Comparison of ENCODE assay signal across 9 cellular contexts in genomic region chr18:77099501-77100370, GRCh38. TPM values are rescaled to one million over a fixed set of nuclear protein-coding genes. Genes with fewer than 3 reads are reported as not detected.
DNase-seq lines count a peak whose midpoint lies in the region; ATAC-seq and TF ChIP-seq lines count a peak whose summit lies in the region.
"Had no signal": no experiment of that assay in that cellular context is flagged by ENCODE, and none has a peak within 500 bp of the region (broad histone marks: within the 10 kb centered on the region; RNA-seq: fewer than 3 reads in every experiment).

No MANE protein-coding gene starts in this region.

- ATAC-seq in HG02642 (IDR thresholded peaks at IDR 0.05; ENCODE audit: poor library complexity, unreplicated experiment) (peak; percentile 29), mucosa of descending colon (peak; percentile 41), body of pancreas (no peak)

- WGBS in body of pancreas, 2 donors, result 84 to 86% methylated on average over 14 to 20 of the region's 21 CpGs

- H3K27ac ChIP-seq in DOHH2 (ENCODE audit: low read depth, low read length) (peak overlapping the region; percentile 63), body of pancreas (no peak overlapping the region)

- H3K79me2 ChIP-seq in DOHH2 (ENCODE audit: control insufficient read depth, low read length), result peaks cover 17% of the 10 kb centered on the region

- H3K4me3 ChIP-seq in DOHH2 (ENCODE audit: low read length) (peak overlapping the region; percentile 62), mucosa of descending colon (no peak overlapping the region), body of pancreas (no peak overlapping the region)

- no peak for TF ChIP-seq POLR2A in body of pancreas (IDR thresholded peaks at IDR 0.05)

- H3K9me2 ChIP-seq in DOHH2 (replicated peaks; ENCODE audit: control insufficient read depth, low read length), result no peaks in the 10 kb centered on the region

- H3K36me3 ChIP-seq in DOHH2 (ENCODE audit: control insufficient read depth, low read length) (peaks cover 62% of the 10 kb centered on the region), mucosa of descending colon (ENCODE audit: low read depth) (no peaks in the 10 kb centered on the region), body of pancreas (replicated peaks in 1 of 2; ENCODE audit: insufficient read depth in 1 of 2, low read depth in 2 of 2) (peaks cover 0 to 2% of the 10 kb centered on the region in 2 donors)

- TF ChIP-seq CTCF in DOHH2 (IDR thresholded peaks at IDR 0.05; ENCODE audit: low read depth, low read length, poor library complexity, severe bottlenecking), result no peak
- no peak for TF ChIP-seq CTCF in mucosa of descending colon (IDR thresholded peaks at IDR 0.05)
- TF ChIP-seq CTCF in body of pancreas (IDR thresholded peaks at IDR 0.05), result no peak

- H3F3A ChIP-seq in DOHH2 (ENCODE audit: control insufficient read depth, insufficient read depth), result peaks cover 17% of the 10 kb centered on the region

- peak overlapping the region; percentile 81 for H3K4me2 ChIP-seq in DOHH2 (ENCODE audit: low read length)

- H3K27me3 ChIP-seq in DOHH2 (ENCODE audit: control insufficient read depth, low read length), result no peaks in the 10 kb centered on the region
- no peaks in the 10 kb centered on the region for H3K27me3 ChIP-seq in body of pancreas

- peak; percentile 70 for DNase-seq in activated CD8-positive, alpha-beta memory T cell treated with anti-CD3 and anti-CD28 coated beads, Interleukin-2, amount 50 U/mL, for 48 hours
- no peak for DNase-seq in mucosa of descending colon
- DNase-seq in NCI-H526 treated with DMSO at 0.1 percent for 48 hours (lab: John Stamatoyannopoulos, UW), result no peak
- DNase-seq in body of pancreas, result no peak
- DNase-seq in NCI-H2107 treated with DMSO at 0.1 percent for 48 hours (lab: John Stamatoyannopoulos, UW; ENCODE audit: unreplicated experiment), result no peak
- no peak for DNase-seq in amygdala (lab: John Stamatoyannopoulos, UW)
- DNase-seq: SIG-M5 had no signal

- H3K9me3 ChIP-seq in DOHH2 (ENCODE audit: control insufficient read depth, insufficient read depth, low read length), result no peaks in the 10 kb centered on the region
- H3K9me3 ChIP-seq in mucosa of descending colon, result no peaks in the 10 kb centered on the region
- no peaks in the 10 kb centered on the region for H3K9me3 ChIP-seq in body of pancreas

- intact Hi-C loops in mucosa of descending colon (cut with DNase I, micrococcal nuclease), result no loop called here
- intact Hi-C loops in body of pancreas (cut with DNase I), result no loop called here

- H4K20me1 ChIP-seq in DOHH2 (ENCODE audit: control insufficient read depth, insufficient read depth, low read depth, low read length), result peaks cover 6% of the 10 kb centered on the region

- H3K4me1 ChIP-seq in DOHH2 (ENCODE audit: control insufficient read depth, low read length), result peaks cover 78% of the 10 kb centered on the region
- peaks cover 13% of the 10 kb centered on the region for H3K4me1 ChIP-seq in mucosa of descending colon (ENCODE audit: low read depth)
- H3K4me1 ChIP-seq in body of pancreas, result peaks cover 27% of the 10 kb centered on the region

RNA-seq across cellular contexts. Expression of gene MBP, which starts 32.8 kb away (rescaled TPM):
- total RNA-seq in mucosa of descending colon (10 to 100 TPM; 37.9 to 48.5 (median 47.4) TPM), body of pancreas (10 to 100 TPM; 17.4 to 24.4 TPM)
